In genomic region chr13:95714142-95714832, GRCh38 we compare ENCODE assay signal across 15 cellular contexts. TPM values are rescaled to one million over a fixed set of nuclear protein-coding genes. Genes with fewer than 3 reads are reported as not detected.
A peak's percentile ranks its signal among the peaks of the same experiment; 100 is the strongest.
DNase-seq lines count a peak whose midpoint lies in the region; ATAC-seq and TF ChIP-seq lines count a peak whose summit lies in the region.
"Had no signal": no experiment of that assay in that cellular context is flagged by ENCODE, and none has a peak within 500 bp of the region (broad histone marks: within the 10 kb centered on the region; RNA-seq: fewer than 3 reads in every experiment).

No MANE protein-coding gene starts in this region.

- TF ChIP-seq CTCF in neutrophil (IDR thresholded peaks at IDR 0.05): no peak

- ATAC-seq in GM21723 (IDR thresholded peaks at IDR 0.05; ENCODE audit: unreplicated experiment): no peak
- ATAC-seq: sciatic nerve, T-helper 17 cell had no signal

- H3K4me1 ChIP-seq in neutrophil (ENCODE audit: control insufficient read depth in 1 of 2, insufficient read depth in 1 of 2, low read depth in 1 of 2, low read length in 1 of 2): peaks cover 77 to 83% of the 10 kb centered on the region in 2 experiments

- H3K4me3 ChIP-seq in neutrophil (ENCODE audit: low read depth in 1 of 2, low read length in 1 of 2): peak overlapping the region; percentile 28 to 48

- H3K36me3 ChIP-seq in neutrophil: no peaks in the 10 kb centered on the region

- peak overlapping the region; percentile 62 for H3K27ac ChIP-seq in epithelial cell of prostate
- H3K27ac ChIP-seq in neutrophil: peak overlapping the region; percentile 92

- peak; percentile 13 for DNase-seq in Daoy (ENCODE audit: low read depth)
- DNase-seq in NOMO-1 treated with DMSO at 0.1 percent for 48 hours (lab: John Stamatoyannopoulos, UW; ENCODE audit: unreplicated experiment): peak; percentile 89
- DNase-seq in epithelial cell of prostate (ENCODE audit: low read depth, low spot score): peak; percentile 66
- DNase-seq in activated CD4-positive, alpha-beta T cell treated with anti-CD3 and anti-CD28 coated beads for 48 hours: no peak
- DNase-seq in NK-92 (lab: John Stamatoyannopoulos, UW; ENCODE audit: unreplicated experiment): no peak
- DNase-seq in SW480 (ENCODE audit: low spot score): no peak
- DNase-seq: activated naive CD8-positive, alpha-beta T cell treated with anti-CD3 and anti-CD28 coated beads, Interleukin-2, amount 10 ng/mL, durations not matched to agents 7 days and 5 days; COR-L47; effector CD4-positive, alpha-beta T cell; NCI-H1417; NCI-H82; T-helper 17 cell had no signal

- no peaks in the 10 kb centered on the region for H3K9me3 ChIP-seq in neutrophil

- no peaks in the 10 kb centered on the region for H3K27me3 ChIP-seq in neutrophil

RNA-seq across cellular contexts. Expression of gene DNAJC3, which starts 37.3 kb away (rescaled TPM):
- total RNA-seq in Daoy (2014; rRNA removed; shearing (Covaris generic)): 19.4 and 25.6 TPM in 2 replicates

Comparison
In these comparisons a context has a peak if more than half of its experiments do, and no peak if none do; other contexts are left out.
1. DNase-seq: peak in Daoy (single experiment), NOMO-1 treated with DMSO at 0.1 percent for 48 hours (single experiment) and epithelial cell of prostate (single experiment); none in activated CD4-positive, alpha-beta T cell treated with anti-CD3 and anti-CD28 coated beads for 48 hours (single experiment), NK-92 (single experiment) and SW480 (single experiment).